Comparison of ENCODE assay signal across 11 cellular contexts in genomic region chr9:128131346-128131745, GRCh38. TPM values are rescaled to one million over a fixed set of nuclear protein-coding genes. Genes with fewer than 3 reads are reported as not detected.
DNase-seq lines count a peak whose midpoint lies in the region; ATAC-seq, FAIRE-seq and TF ChIP-seq lines count a peak whose summit lies in the region.
"Not testable (repeated sequence)": the region's sequence is repeated elsewhere in the genome, so short reads cannot be mapped to it uniquely, and the experiment has no call there.
"Had no signal": no experiment of that assay in that cellular context is flagged by ENCODE, and none has a peak within 500 bp of the region (broad histone marks: within the 10 kb centered on the region; RNA-seq: fewer than 3 reads in every experiment).

No MANE protein-coding gene starts in this region.

- peak overlapping the region; percentile 95 for H3K4me2 ChIP-seq in HepG2 (ENCODE audit: low read depth, low read length)
- H3K4me2 ChIP-seq in neuronal stem cell (ENCODE audit: insufficient read depth, low read length, poor library complexity, severe bottlenecking): not testable (repeated sequence)

- not testable (repeated sequence) for H3K4ac ChIP-seq in neuronal stem cell (ENCODE audit: low read length)

- H3K9ac ChIP-seq in HepG2 (ENCODE audit: insufficient read depth, low read depth, low read length): peak overlapping the region; percentile 52
- not testable (repeated sequence) for H3K9ac ChIP-seq in neuronal stem cell (ENCODE audit: low read depth, low read length, poor library complexity); skeletal muscle tissue (ENCODE audit: low read depth in 1 of 3, low read length in 3 of 3)

- H3K4me1 ChIP-seq in HepG2 (ENCODE audit: insufficient read depth, low read length): peaks cover 46% of the 10 kb centered on the region
- H3K4me1 ChIP-seq in mucosa of descending colon (ENCODE audit: low read depth): peaks cover 12% of the 10 kb centered on the region
- H3K4me1 ChIP-seq in neuronal stem cell (ENCODE audit: control insufficient read depth in 2 of 2, insufficient read depth in 1 of 2, low read depth in 1 of 2, low read length in 2 of 2): peaks cover 5 to 17% of the 10 kb centered on the region in 2 donors
- peaks cover 12 to 24% (median 12%) of the 10 kb centered on the region in 3 donors for H3K4me1 ChIP-seq in skeletal muscle tissue (ENCODE audit: control insufficient read depth in 3 of 3, insufficient read depth in 3 of 3, low read length in 3 of 3)

- not testable (repeated sequence) for H4K20me1 ChIP-seq in HepG2 (ENCODE audit: insufficient read depth, low read length)

- not testable (repeated sequence) for H4K91ac ChIP-seq in neuronal stem cell (ENCODE audit: low read depth, low read length, poor library complexity)

- H3K23ac ChIP-seq in neuronal stem cell (ENCODE audit: low read depth, low read length, poor library complexity): not testable (repeated sequence)

- H3K14ac ChIP-seq in neuronal stem cell (ENCODE audit: low read length): not testable (repeated sequence)

- H3K4me3 Mint-ChIP-seq in CD4-positive, alpha-beta T cell: peak overlapping the region; percentile 58

- not testable (repeated sequence) for H2AFZ ChIP-seq in HepG2 (ENCODE audit: low read length)
- H2AFZ ChIP-seq in neuronal stem cell (ENCODE audit: low read length): peak overlapping the region; percentile 78

- intact Hi-C loops in CD4-positive, alpha-beta T cell (cut with DNase I, micrococcal nuclease); Right ventricle myocardium superior (cut with DNase I); left ventricle myocardium superior (cut with micrococcal nuclease); HepG2 (cut with micrococcal nuclease; ENCODE audit: unreplicated experiment); mucosa of descending colon (cut with DNase I, micrococcal nuclease): not testable (repeated sequence)

- not testable (repeated sequence) for TF ChIP-seq CTCF in CD4-positive, alpha-beta T cell (IDR thresholded peaks at IDR 0.05); bronchial epithelial cell (IDR thresholded peaks at IDR 0.05; ENCODE audit: insufficient read depth, low read length, severe bottlenecking); HepG2 (CRISPR knock-in tag; IDR thresholded peaks at IDR 0.05); mucosa of descending colon (IDR thresholded peaks at IDR 0.05)

- not testable (repeated sequence) for H3K9me3 ChIP-seq in CD4-positive, alpha-beta T cell (ENCODE audit: control insufficient read depth, low read length); HepG2 (ENCODE audit: low read length); mucosa of descending colon; neuronal stem cell (replicated peaks in 1 of 2; ENCODE audit: control insufficient read depth in 2 of 2, insufficient read depth in 1 of 2, low read depth in 1 of 2, low read length in 2 of 2); skeletal muscle tissue (ENCODE audit: control insufficient read depth in 3 of 3, low read length in 3 of 3)

- not testable (repeated sequence) for H3K27me3 ChIP-seq in CD4-positive, alpha-beta T cell (ENCODE audit: control insufficient read depth, insufficient read depth, low read length); bronchial epithelial cell (ENCODE audit: control insufficient read depth, insufficient read depth, low read length); HepG2 (ENCODE audit: control insufficient read depth in 1 of 2, insufficient read depth in 2 of 2, low read length in 2 of 2); neuronal stem cell (ENCODE audit: control insufficient read depth in 3 of 3, insufficient read depth in 3 of 3, low read depth in 1 of 3, low read length in 3 of 3); skeletal muscle tissue (ENCODE audit: control insufficient read depth in 3 of 3, insufficient read depth in 3 of 3, low read length in 3 of 3)

- peak; percentile 86 for FAIRE-seq in bronchial epithelial cell (lab: Jason Lieb, UNC)
- not testable (repeated sequence) for FAIRE-seq in HepG2 (lab: Jason Lieb, UNC)

- H2BK120ac ChIP-seq in neuronal stem cell (ENCODE audit: low read depth, low read length): not testable (repeated sequence)

- POLR2A ChIA-PET in CD4-positive, alpha-beta T cell (lab: Charles Lee): not testable (repeated sequence)
- POLR2A ChIA-PET in HepG2 (lab: Yijun Ruan, JAX): interaction anchor here (1.3 kb wide), 1 partner anchor 28 kb away, joined by 3 read pairs; no protein-coding TSS in a partner anchor

- CTCF ChIA-PET in CD4-positive, alpha-beta T cell (lab: Charles Lee): interaction anchor here (1.4 kb wide), 1 partner anchor 13 kb away, joined by 3 read pairs; no protein-coding TSS in a partner anchor
- CTCF ChIA-PET in HepG2 (lab: Yijun Ruan, JAX; ENCODE audit: low intra/inter-chr PET ratio, low total read pairs): not testable (repeated sequence)

- not testable (repeated sequence) for TF ChIP-seq RAD21 in HepG2 (CRISPR knock-in tag; IDR thresholded peaks at IDR 0.05)

- peaks cover 30% of the 10 kb centered on the region for H3K4me1 Mint-ChIP-seq in CD4-positive, alpha-beta T cell (ENCODE audit: low read depth)

- not testable (repeated sequence) for H3K27ac ChIP-seq in CD4-positive, alpha-beta T cell (ENCODE audit: low read depth, low read length); neuronal stem cell (replicated peaks; ENCODE audit: low read length)
- H3K27ac ChIP-seq in HepG2 (ENCODE audit: extremely low read length, insufficient read depth, low read length) (peak overlapping the region; percentile 52), skeletal muscle tissue (ENCODE audit: low read depth, low read length) (peak overlapping the region; percentile 25)

- not testable (repeated sequence) for H3K27ac Mint-ChIP-seq in CD4-positive, alpha-beta T cell

- not testable (repeated sequence) for TF ChIP-seq POLR2A in HepG2 (IDR thresholded peaks at IDR 0.05; ENCODE audit: insufficient read depth in 1 of 2, low read depth in 2 of 2, low read length in 2 of 2)

- not testable (repeated sequence) for ATAC-seq in CD4-positive, alpha-beta T cell (ENCODE audit: poor library complexity); Right ventricle myocardium superior (ENCODE audit: poor library complexity); left ventricle myocardium superior; HepG2; mucosa of descending colon

- H3K9me3 Mint-ChIP-seq in CD4-positive, alpha-beta T cell: not testable (repeated sequence)

- DNase-seq in CD4-positive, alpha-beta T cell; bronchial epithelial cell (ENCODE audit: low read depth); HepG2 (ENCODE audit: low spot score); neuronal stem cell (ENCODE audit: low spot score): not testable (repeated sequence)
- peak; percentile 26 for DNase-seq in Right ventricle myocardium superior
- peak; percentile 17 for DNase-seq in left ventricle myocardium superior
- DNase-seq in mucosa of descending colon: peak in 2 of 3 donors; percentile 24 to 38

- not testable (repeated sequence) for H3K4me3 ChIP-seq in bronchial epithelial cell (ENCODE audit: low read depth, low read length); mucosa of descending colon; neuronal stem cell (ENCODE audit: low read length in 2 of 2); skeletal muscle tissue (ENCODE audit: low read length in 3 of 3)
- peak overlapping the region; percentile 36 to 65 (median 42) for H3K4me3 ChIP-seq in HepG2 (replicated peaks in 1 of 3; ENCODE audit: insufficient read depth in 1 of 3, low read depth in 2 of 3, low read length in 3 of 3)

- H3K79me2 ChIP-seq in HepG2 (ENCODE audit: insufficient read depth, low read length): not testable (repeated sequence)

- H2BK15ac ChIP-seq in neuronal stem cell (ENCODE audit: low read length): not testable (repeated sequence)

- H3K79me1 ChIP-seq in neuronal stem cell (ENCODE audit: low read depth, low read length): not testable (repeated sequence)

- H3K27me3 Mint-ChIP-seq in CD4-positive, alpha-beta T cell: not testable (repeated sequence)

- peak overlapping the region; percentile 35 for H2AK5ac ChIP-seq in neuronal stem cell (ENCODE audit: low read depth, low read length)

- not testable (repeated sequence) for BruUV-seq in HepG2 (replicated peaks; lab: Mats Ljungman, UMichigan)

- not testable (repeated sequence) for TF ChIP-seq EP300 in HepG2 (IDR thresholded peaks at IDR 0.05; ENCODE audit: low read depth in 2 of 2, low read length in 2 of 2); HepG2 (CRISPR knock-in tag; IDR thresholded peaks at IDR 0.05; ENCODE audit: borderline replicate concordance)

- H2BK12ac ChIP-seq in neuronal stem cell (ENCODE audit: low read length): not testable (repeated sequence)

- H2BK5ac ChIP-seq in neuronal stem cell (ENCODE audit: low read length): not testable (repeated sequence)

- not testable (repeated sequence) for H3K36me3 ChIP-seq in bronchial epithelial cell (ENCODE audit: control insufficient read depth, insufficient read depth, low read length); HepG2 (replicated peaks in 1 of 2; ENCODE audit: control insufficient read depth in 1 of 2, insufficient read depth in 2 of 2, low read length in 2 of 2); mucosa of descending colon (ENCODE audit: low read depth); neuronal stem cell (replicated peaks in 1 of 2; ENCODE audit: control insufficient read depth in 2 of 2, insufficient read depth in 2 of 2, low read length in 2 of 2); skeletal muscle tissue (ENCODE audit: control insufficient read depth in 3 of 3, insufficient read depth in 3 of 3, low read length in 3 of 3)

- H3K36me3 Mint-ChIP-seq in CD4-positive, alpha-beta T cell (ENCODE audit: low read depth): not testable (repeated sequence)

- not testable (repeated sequence) for H3K18ac ChIP-seq in neuronal stem cell (ENCODE audit: low read length)

- not testable (repeated sequence) for H4K8ac ChIP-seq in neuronal stem cell (ENCODE audit: low read depth, low read length)

- 46% methylated on average over 8 of the region's 8 CpGs for WGBS in HepG2 (ENCODE audit: low lambda C conversion rate)
- no CpG with 5 or more reads among the region's 8 CpGs for WGBS in neuronal stem cell (ENCODE audit: extremely low coverage in 2 of 2, insufficient read length in 2 of 2, insufficient replicate concordance in 1 of 2), 2 donors

- in situ Hi-C loops in HepG2 (cut with HindIII; ENCODE audit: extremely low pct_ligation_motif_present, low pct_unique_long_range_greater_than_20kb): not testable (repeated sequence)

RNA-seq across cellular contexts. Expression of gene PTGES2, which starts 3.8 kb away (rescaled TPM):
- 10 to 100 TPM; 43.7 to 43.8 TPM for total RNA-seq in CD4-positive, alpha-beta T cell
- 130 and 137 TPM in 2 replicates for total RNA-seq in bronchial epithelial cell
- 155 TPM for total RNA-seq in Right ventricle myocardium superior
- 157 TPM for total RNA-seq in left ventricle myocardium superior
- 68.5 and 79.8 TPM in 2 replicates for total RNA-seq in HepG2 (2016; rRNA removed; fragmentation: Illumina TruSeq; extraction: Trizol)
- 176 and 179 TPM in 2 replicates for total RNA-seq in HepG2 (2016; cell fraction: cytosol; rRNA removed; fragmentation: Illumina TruSeq; extraction: Trizol; ENCODE audit: low read depth)
- total RNA-seq in HepG2 (2016; cell fraction: insoluble cytoplasmic fraction; rRNA removed; fragmentation: Illumina TruSeq; extraction: Trizol): 65.6 and 85.2 TPM in 2 replicates
- total RNA-seq in HepG2 (2016; cell fraction: membrane; rRNA removed; fragmentation: Illumina TruSeq; extraction: Trizol): 80.3 and 84.6 TPM in 2 replicates
- 40.6 and 44.2 TPM in 2 replicates for total RNA-seq in HepG2 (2016; cell fraction: nucleus; rRNA removed; fragmentation: Illumina TruSeq; extraction: Trizol)
- 63.7 and 67.2 TPM in 2 replicates for polyA plus RNA-seq in HepG2 (2011; rRNA removed)
- polyA plus RNA-seq in HepG2 (2011; cell fraction: cytosol; rRNA removed): 53.6 and 85.6 TPM in 2 replicates
- polyA plus RNA-seq in HepG2 (2011; cell fraction: nucleus; rRNA removed): 128 and 148 TPM in 2 replicates
- 39.6 and 40.6 TPM in 2 replicates for polyA plus RNA-seq in HepG2 (2012)
- 61.1 and 71.8 TPM in 2 replicates for polyA plus RNA-seq in HepG2 (2016; cell fraction: cytosol; fragmentation: Illumina TruSeq; extraction: Trizol; ENCODE audit: low read depth)
- polyA plus RNA-seq in HepG2 (2016; cell fraction: insoluble cytoplasmic fraction; fragmentation: Illumina TruSeq; extraction: Trizol; ENCODE audit: low read depth): 67.8 and 88.5 TPM in 2 replicates
- 68.9 and 78.2 TPM in 2 replicates for polyA plus RNA-seq in HepG2 (2016; cell fraction: membrane; fragmentation: Illumina TruSeq; extraction: Trizol; ENCODE audit: low read depth)
- 101 and 105 TPM in 2 replicates for polyA plus RNA-seq in HepG2 (2016; cell fraction: nucleus; fragmentation: Illumina TruSeq; extraction: Trizol; ENCODE audit: insufficient read depth, low read depth)
- 109 and 143 TPM in 2 replicates for polyA minus RNA-seq in HepG2 (2011; rRNA and poly(A)+ RNA removed; ENCODE audit: low replicate concordance)
- polyA minus RNA-seq in HepG2 (2011; cell fraction: cytosol; rRNA and poly(A)+ RNA removed): 29.5 and 39.2 TPM in 2 replicates
- 39.4 and 44.6 TPM in 2 replicates for polyA minus RNA-seq in HepG2 (2011; cell fraction: nucleus; rRNA and poly(A)+ RNA removed)
- total RNA-seq in mucosa of descending colon: 10 to 100 TPM; 65.3 to 99.7 (median 90.6) TPM
- 19.0 TPM for polyA plus RNA-seq in neuronal stem cell (2013, experiment 1 of 2)
- polyA plus RNA-seq in neuronal stem cell (2013, experiment 2 of 2): 21.6 TPM
- 47.5 TPM for total RNA-seq in skeletal muscle tissue

RNA-seq across cellular contexts. Expression of gene LCN2, which starts 17.9 kb away (rescaled TPM):
- total RNA-seq in CD4-positive, alpha-beta T cell: not detected
- 48.4 and 110 TPM in 2 replicates for total RNA-seq in bronchial epithelial cell
- total RNA-seq in Right ventricle myocardium superior: not detected
- total RNA-seq in left ventricle myocardium superior: 0.32 TPM
- 0.34 and 0.38 TPM in 2 replicates for total RNA-seq in HepG2 (2016; rRNA removed; fragmentation: Illumina TruSeq; extraction: Trizol)
- total RNA-seq in HepG2 (2016; cell fraction: cytosol; rRNA removed; fragmentation: Illumina TruSeq; extraction: Trizol; ENCODE audit: low read depth): 0.40 TPM in 1 of 2 replicates, not detected in the other
- total RNA-seq in HepG2 (2016; cell fraction: insoluble cytoplasmic fraction; rRNA removed; fragmentation: Illumina TruSeq; extraction: Trizol): 0.24 TPM in 1 of 2 replicates, not detected in the other
- total RNA-seq in HepG2 (2016; cell fraction: membrane; rRNA removed; fragmentation: Illumina TruSeq; extraction: Trizol): 0.34 and 0.38 TPM in 2 replicates
- not detected in 2 replicates for total RNA-seq in HepG2 (2016; cell fraction: nucleus; rRNA removed; fragmentation: Illumina TruSeq; extraction: Trizol)
- 1.4 and 2.3 TPM in 2 replicates for polyA plus RNA-seq in HepG2 (2011; rRNA removed)
- polyA plus RNA-seq in HepG2 (2011; cell fraction: cytosol; rRNA removed): 0.93 and 2.4 TPM in 2 replicates
- polyA plus RNA-seq in HepG2 (2011; cell fraction: nucleus; rRNA removed): 4.4 and 6.2 TPM in 2 replicates
- 1.5 and 1.7 TPM in 2 replicates for polyA plus RNA-seq in HepG2 (2012)
- polyA plus RNA-seq in HepG2 (2016; cell fraction: cytosol; fragmentation: Illumina TruSeq; extraction: Trizol; ENCODE audit: low read depth): 0.69 and 0.92 TPM in 2 replicates
- polyA plus RNA-seq in HepG2 (2016; cell fraction: insoluble cytoplasmic fraction; fragmentation: Illumina TruSeq; extraction: Trizol; ENCODE audit: low read depth): 0.71 and 0.76 TPM in 2 replicates
- 0.49 and 0.63 TPM in 2 replicates for polyA plus RNA-seq in HepG2 (2016; cell fraction: membrane; fragmentation: Illumina TruSeq; extraction: Trizol; ENCODE audit: low read depth)
- 1.7 and 3.0 TPM in 2 replicates for polyA plus RNA-seq in HepG2 (2016; cell fraction: nucleus; fragmentation: Illumina TruSeq; extraction: Trizol; ENCODE audit: insufficient read depth, low read depth)
- polyA minus RNA-seq in HepG2 (2011; rRNA and poly(A)+ RNA removed; ENCODE audit: low replicate concordance): 0.44 and 0.52 TPM in 2 replicates
- polyA minus RNA-seq in HepG2 (2011; cell fraction: cytosol; rRNA and poly(A)+ RNA removed): 0.99 TPM in 1 of 2 replicates, not detected in the other
- polyA minus RNA-seq in HepG2 (2011; cell fraction: nucleus; rRNA and poly(A)+ RNA removed): not detected in 2 replicates
- total RNA-seq in mucosa of descending colon: 100 to 1,000 TPM in 1 of 3 donors, 10 to 100 TPM in 2; 16.8 to 456 (median 20.5) TPM
- 0.08 TPM for polyA plus RNA-seq in neuronal stem cell (2013, experiment 1 of 2)
- 0.10 TPM for polyA plus RNA-seq in neuronal stem cell (2013, experiment 2 of 2)
- 2.1 TPM for total RNA-seq in skeletal muscle tissue
- total RNA-seq: CD4-positive, alpha-beta memory T cell; GM23338 had no signal
- polyA plus RNA-seq: BJ; CD4-positive, alpha-beta memory T cell had no signal

RNA-seq across cellular contexts. Expression of gene BBLN, which starts 28.7 kb away (rescaled TPM):
- 10 to 100 TPM; 53.6 to 55.9 TPM for total RNA-seq in CD4-positive, alpha-beta T cell
- 28.2 and 29.4 TPM in 2 replicates for total RNA-seq in bronchial epithelial cell
- total RNA-seq in Right ventricle myocardium superior: 31.3 TPM
- 41.7 TPM for total RNA-seq in left ventricle myocardium superior
- 22.2 and 33.1 TPM in 2 replicates for total RNA-seq in HepG2 (2016; rRNA removed; fragmentation: Illumina TruSeq; extraction: Trizol)
- 146 and 177 TPM in 2 replicates for total RNA-seq in HepG2 (2016; cell fraction: cytosol; rRNA removed; fragmentation: Illumina TruSeq; extraction: Trizol; ENCODE audit: low read depth)
- 17.4 and 30.2 TPM in 2 replicates for total RNA-seq in HepG2 (2016; cell fraction: insoluble cytoplasmic fraction; rRNA removed; fragmentation: Illumina TruSeq; extraction: Trizol)
- 86.9 and 114 TPM in 2 replicates for total RNA-seq in HepG2 (2016; cell fraction: membrane; rRNA removed; fragmentation: Illumina TruSeq; extraction: Trizol)
- 11.7 and 11.9 TPM in 2 replicates for total RNA-seq in HepG2 (2016; cell fraction: nucleus; rRNA removed; fragmentation: Illumina TruSeq; extraction: Trizol)
- 27.6 and 29.5 TPM in 2 replicates for polyA plus RNA-seq in HepG2 (2011; rRNA removed)
- 25.8 and 50.8 TPM in 2 replicates for polyA plus RNA-seq in HepG2 (2011; cell fraction: cytosol; rRNA removed)
- 19.2 and 22.8 TPM in 2 replicates for polyA plus RNA-seq in HepG2 (2011; cell fraction: nucleus; rRNA removed)
- polyA plus RNA-seq in HepG2 (2012): 13.4 and 25.7 TPM in 2 replicates
- polyA plus RNA-seq in HepG2 (2016; cell fraction: cytosol; fragmentation: Illumina TruSeq; extraction: Trizol; ENCODE audit: low read depth): 235 and 253 TPM in 2 replicates
- 19.0 and 25.9 TPM in 2 replicates for polyA plus RNA-seq in HepG2 (2016; cell fraction: insoluble cytoplasmic fraction; fragmentation: Illumina TruSeq; extraction: Trizol; ENCODE audit: low read depth)
- polyA plus RNA-seq in HepG2 (2016; cell fraction: membrane; fragmentation: Illumina TruSeq; extraction: Trizol; ENCODE audit: low read depth): 124 and 129 TPM in 2 replicates
- 21.4 TPM in 2 replicates for polyA plus RNA-seq in HepG2 (2016; cell fraction: nucleus; fragmentation: Illumina TruSeq; extraction: Trizol; ENCODE audit: insufficient read depth, low read depth)
- 17.1 and 32.9 TPM in 2 replicates for polyA minus RNA-seq in HepG2 (2011; rRNA and poly(A)+ RNA removed; ENCODE audit: low replicate concordance)
- polyA minus RNA-seq in HepG2 (2011; cell fraction: cytosol; rRNA and poly(A)+ RNA removed): 13.6 and 21.6 TPM in 2 replicates
- polyA minus RNA-seq in HepG2 (2011; cell fraction: nucleus; rRNA and poly(A)+ RNA removed): 4.8 and 7.1 TPM in 2 replicates
- 10 to 100 TPM; 33.7 to 46.8 (median 37.6) TPM for total RNA-seq in mucosa of descending colon
- 95.6 TPM for polyA plus RNA-seq in neuronal stem cell (2013, experiment 1 of 2)
- polyA plus RNA-seq in neuronal stem cell (2013, experiment 2 of 2): 101 TPM
- total RNA-seq in skeletal muscle tissue: 7.8 TPM
